8 cellular contexts compared by ENCODE assay signal in genomic region chr4:38069271-38069760, GRCh38.
DNase-seq lines count a peak whose midpoint lies in the region; ATAC-seq lines count a peak whose summit lies in the region.

No MANE protein-coding gene starts in this region.

- peaks cover 11% of the 10 kb centered on the region for H3K36me3 Mint-ChIP-seq in activated naive CD8-positive, alpha-beta T cell treated with anti-CD3 and anti-CD28 coated beads, Interleukin-2, amount 50 U/mL, for 24 hours (ENCODE audit: low read depth)

- DNase-seq in ELR (ENCODE audit: low read depth) (peak; percentile 18), M059J (ENCODE audit: low read depth) (peak; percentile 91), iPS-NIHi11 (ENCODE audit: low spot score) (peak; percentile 65), activated gamma-delta T cell (lab: John Stamatoyannopoulos, UW) (no peak), DMS 273 treated with DMSO at 0.1 percent for 48 hours (lab: John Stamatoyannopoulos, UW) (no peak)
- DNase-seq in activated naive CD8-positive, alpha-beta T cell treated with anti-CD3 and anti-CD28 coated beads, Interleukin-2, amount 50 U/mL, for 24 hours: peak; percentile 20

- peaks cover 11% of the 10 kb centered on the region for H3K4me1 Mint-ChIP-seq in activated naive CD8-positive, alpha-beta T cell treated with anti-CD3 and anti-CD28 coated beads, Interleukin-2, amount 50 U/mL, for 24 hours

- H3K27ac Mint-ChIP-seq in activated naive CD8-positive, alpha-beta T cell treated with anti-CD3 and anti-CD28 coated beads, Interleukin-2, amount 50 U/mL, for 24 hours: no peak overlapping the region

- no peaks in the 10 kb centered on the region for H3K9me3 Mint-ChIP-seq in activated naive CD8-positive, alpha-beta T cell treated with anti-CD3 and anti-CD28 coated beads, Interleukin-2, amount 50 U/mL, for 24 hours

- no peaks in the 10 kb centered on the region for H3K27me3 Mint-ChIP-seq in activated naive CD8-positive, alpha-beta T cell treated with anti-CD3 and anti-CD28 coated beads, Interleukin-2, amount 50 U/mL, for 24 hours

- peak; percentile 61 for ATAC-seq in activated naive CD8-positive, alpha-beta T cell treated with anti-CD3 and anti-CD28 coated beads, Interleukin-2, amount 50 U/mL, for 24 hours
- ATAC-seq in HG02759 (IDR thresholded peaks at IDR 0.05; ENCODE audit: unreplicated experiment) (no peak), HG02840 (IDR thresholded peaks at IDR 0.05; ENCODE audit: low FRiP score, unreplicated experiment) (no peak)

- H3K4me3 Mint-ChIP-seq in activated naive CD8-positive, alpha-beta T cell treated with anti-CD3 and anti-CD28 coated beads, Interleukin-2, amount 50 U/mL, for 24 hours: no peak overlapping the region

Comparison
In these comparisons a context has a peak if more than half of its experiments do, and no peak if none do; other contexts are left out.
1. DNase-seq: peak in ELR (single experiment), M059J (single experiment), activated naive CD8-positive, alpha-beta T cell treated with anti-CD3 and anti-CD28 coated beads, Interleukin-2, amount 50 U/mL, for 24 hours (single experiment) and iPS-NIHi11 (single experiment); none in activated gamma-delta T cell (single experiment) and DMS 273 treated with DMSO at 0.1 percent for 48 hours (single experiment).